Comparison of ENCODE assay signal across 16 cellular contexts in the genomic region with DNA sequence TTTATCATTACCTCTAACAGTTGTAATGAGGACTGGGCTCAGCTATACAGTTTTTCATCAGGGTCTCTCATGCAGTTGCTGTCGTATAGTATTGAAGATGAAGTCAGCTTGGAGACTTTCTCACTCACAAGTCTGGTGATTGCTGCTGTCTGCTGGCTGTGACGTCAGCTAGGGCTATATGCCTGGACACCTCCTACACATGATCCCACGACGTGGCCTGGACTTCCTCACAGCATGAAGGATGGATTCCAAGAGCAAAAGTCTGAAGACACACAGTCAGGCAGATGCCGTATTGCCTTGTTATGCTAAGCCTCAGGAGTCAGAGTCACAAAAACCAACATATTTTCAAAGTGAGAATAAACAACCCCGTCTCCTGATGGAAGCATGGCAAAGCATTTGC.
DNase-seq lines count a peak whose midpoint lies in the region; ATAC-seq, FAIRE-seq and TF ChIP-seq lines count a peak whose summit lies in the region.
"Had no signal": no experiment of that assay in that cellular context is flagged by ENCODE, and none has a peak within 500 bp of the region (broad histone marks: within the 10 kb centered on the region; RNA-seq: fewer than 3 reads in every experiment).

No MANE protein-coding gene starts in this region.

- DNase-seq in HepG2 (ENCODE audit: low spot score) (no peak), right lobe of liver (no peak), endodermal cell (no peak), islet precursor cell (peak; percentile 96), left cardiac atrium (no peak)
- no peak for DNase-seq in activated T-cell treated with anti-CD3 and anti-CD28 coated beads, Interleukin-2, amount 50 U/mL, for 72 hours
- DNase-seq: 8988T; CD4-positive, alpha-beta memory T cell; DMS79; HCEC 1CT; NCI-H1092 treated with DMSO at 0.1 percent for 48 hours; NCI-H2107; NCI-H226; NCI-H524 treated with DMSO at 0.1 percent for 48 hours had no signal

- H3K27me3 Mint-ChIP-seq in endodermal cell (ENCODE audit: insufficient read depth): no peaks in the 10 kb centered on the region
- no peaks in the 10 kb centered on the region for H3K27me3 Mint-ChIP-seq in activated T-cell treated with anti-CD3 and anti-CD28 coated beads, Interleukin-2, amount 50 U/mL, for 72 hours (ENCODE audit: low read depth)
- H3K27me3 Mint-ChIP-seq: CD4-positive, alpha-beta memory T cell had no signal

- TF ChIP-seq CTCF in HepG2 (CRISPR knock-in tag; IDR thresholded peaks at IDR 0.05) (no peak), right lobe of liver (IDR thresholded peaks at IDR 0.05) (no peak), endodermal cell (conservative IDR thresholded peaks at IDR 0.05) (no peak)

- H3K36me3 ChIP-seq in HepG2 (replicated peaks in 1 of 2; ENCODE audit: control insufficient read depth in 1 of 2, insufficient read depth in 2 of 2, low read length in 2 of 2) (no peaks in the 10 kb centered on the region), right lobe of liver (no peaks in the 10 kb centered on the region), endodermal cell (ENCODE audit: control insufficient read depth, insufficient read depth, low read length) (no peaks in the 10 kb centered on the region)

- H3K27me3 ChIP-seq in HepG2 (ENCODE audit: control insufficient read depth in 1 of 2, insufficient read depth in 2 of 2, low read length in 2 of 2): 0 out of 5 replicates have a peak, but pooled peaks cover 0 to 1% of the 10 kb centered on the region in 2 experiments
- H3K27me3 ChIP-seq in right lobe of liver: no peaks in the 10 kb centered on the region
- H3K27me3 ChIP-seq in endodermal cell (ENCODE audit: control insufficient read depth, insufficient read depth, low read length, poor library complexity, severe bottlenecking): no peaks in the 10 kb centered on the region

- POLR2A ChIA-PET in HepG2 (lab: Yijun Ruan, JAX): no interaction called here

- TF ChIP-seq POLR2A in HepG2 (IDR thresholded peaks at IDR 0.05; ENCODE audit: insufficient read depth in 1 of 2, low read depth in 2 of 2, low read length in 2 of 2): no peak
- TF ChIP-seq POLR2A in right lobe of liver (IDR thresholded peaks at IDR 0.05): no peak

- 3% methylated on average over 6 of the region's 6 CpGs for WGBS in HepG2 (ENCODE audit: low lambda C conversion rate)
- 85% methylated on average over 2 of the region's 6 CpGs for WGBS in right lobe of liver (ENCODE audit: insufficient coverage, low coverage, low lambda C conversion rate, missing lambda C conversion rate)
- WGBS in endodermal cell (ENCODE audit: insufficient coverage in 1 of 2, insufficient read length in 1 of 2), 2 experiments: 80 to 85% methylated on average over 5 to 6 of the region's 6 CpGs

- H3K9ac ChIP-seq in HepG2 (ENCODE audit: insufficient read depth, low read depth, low read length): no peak overlapping the region
- no peak overlapping the region for H3K9ac ChIP-seq in endodermal cell (ENCODE audit: extremely low read depth, low read length, poor library complexity, severe bottlenecking)

- H3K27ac ChIP-seq in HepG2 (ENCODE audit: extremely low read length, insufficient read depth, low read length): no peak overlapping the region
- H3K27ac ChIP-seq in right lobe of liver: no peak overlapping the region
- no peak overlapping the region for H3K27ac ChIP-seq in endodermal cell (ENCODE audit: low read depth, low read length)

- no peak overlapping the region for H3K4me3 Mint-ChIP-seq in endodermal cell
- no peak overlapping the region for H3K4me3 Mint-ChIP-seq in activated T-cell treated with anti-CD3 and anti-CD28 coated beads, Interleukin-2, amount 50 U/mL, for 72 hours
- H3K4me3 Mint-ChIP-seq: CD4-positive, alpha-beta memory T cell had no signal

- FAIRE-seq in HepG2 (lab: Jason Lieb, UNC): no peak

- peak overlapping the region; percentile 40 for H3K27ac Mint-ChIP-seq in endodermal cell
- no peak overlapping the region for H3K27ac Mint-ChIP-seq in activated T-cell treated with anti-CD3 and anti-CD28 coated beads, Interleukin-2, amount 50 U/mL, for 72 hours
- H3K27ac Mint-ChIP-seq: CD4-positive, alpha-beta memory T cell had no signal

- CTCF ChIA-PET in HepG2 (lab: Yijun Ruan, JAX; ENCODE audit: low intra/inter-chr PET ratio, low total read pairs): no interaction called here

- H3K79me2 ChIP-seq in HepG2 (ENCODE audit: insufficient read depth, low read length): no peaks in the 10 kb centered on the region

- H4K20me1 ChIP-seq in HepG2 (ENCODE audit: insufficient read depth, low read length): no peaks in the 10 kb centered on the region

- no peak for TF ChIP-seq RAD21 in HepG2 (CRISPR knock-in tag; IDR thresholded peaks at IDR 0.05)

- intact Hi-C loops in HepG2 (cut with micrococcal nuclease; ENCODE audit: unreplicated experiment) (loop anchor here (10.0 kb wide), 1 partner anchor 123 kb away; no protein-coding TSS in a partner anchor), right lobe of liver (cut with DNase I) (no loop called here), left cardiac atrium (cut with DNase I) (no loop called here)

- ATAC-seq in HepG2: no peak
- no peak for ATAC-seq in right lobe of liver
- ATAC-seq in activated T-cell treated with anti-CD3 and anti-CD28 coated beads, Interleukin-2, amount 50 U/mL, for 72 hours (replicated peaks in 1 of 2): no peak
- no peak for ATAC-seq in left cardiac atrium
- ATAC-seq in HG03469 (IDR thresholded peaks at IDR 0.05; ENCODE audit: unreplicated experiment): no peak
- ATAC-seq in GM19351 (IDR thresholded peaks at IDR 0.05; ENCODE audit: unreplicated experiment): no peak

- H3K4me3 ChIP-seq in HepG2 (replicated peaks in 1 of 3; ENCODE audit: insufficient read depth in 1 of 3, low read depth in 2 of 3, low read length in 3 of 3): no peak overlapping the region
- H3K4me3 ChIP-seq in right lobe of liver: no peak overlapping the region
- no peak overlapping the region for H3K4me3 ChIP-seq in endodermal cell (ENCODE audit: low read length)

- no peaks in the 10 kb centered on the region for H3K4me1 ChIP-seq in HepG2 (ENCODE audit: insufficient read depth, low read length)
- H3K4me1 ChIP-seq in right lobe of liver: peaks cover 0 to 21% (median 0%) of the 10 kb centered on the region in 4 donors
- H3K4me1 ChIP-seq in endodermal cell (ENCODE audit: control insufficient read depth, insufficient read depth, low read length): no peaks in the 10 kb centered on the region

- BruUV-seq in HepG2 (replicated peaks; lab: Mats Ljungman, UMichigan): no TSS peak

- H3K36me3 Mint-ChIP-seq in endodermal cell (ENCODE audit: low read depth): no peaks in the 10 kb centered on the region
- no peaks in the 10 kb centered on the region for H3K36me3 Mint-ChIP-seq in activated T-cell treated with anti-CD3 and anti-CD28 coated beads, Interleukin-2, amount 50 U/mL, for 72 hours (ENCODE audit: insufficient read depth in 2 of 2)
- H3K36me3 Mint-ChIP-seq: CD4-positive, alpha-beta memory T cell had no signal

- no peak for TF ChIP-seq EP300 in HepG2 (IDR thresholded peaks at IDR 0.05; ENCODE audit: low read depth in 2 of 2, low read length in 2 of 2)
- TF ChIP-seq EP300 in HepG2 (CRISPR knock-in tag; IDR thresholded peaks at IDR 0.05; ENCODE audit: borderline replicate concordance): no peak

- in situ Hi-C loops in HepG2 (cut with HindIII; ENCODE audit: extremely low pct_ligation_motif_present, low pct_unique_long_range_greater_than_20kb): no loop called here

- no peak overlapping the region for H3K4me2 ChIP-seq in HepG2 (ENCODE audit: low read depth, low read length)

- no peaks in the 10 kb centered on the region for H3K4me1 Mint-ChIP-seq in endodermal cell
- H3K4me1 Mint-ChIP-seq in activated T-cell treated with anti-CD3 and anti-CD28 coated beads, Interleukin-2, amount 50 U/mL, for 72 hours (ENCODE audit: low read depth): no peaks in the 10 kb centered on the region
- H3K4me1 Mint-ChIP-seq: CD4-positive, alpha-beta memory T cell had no signal

- H3K9me3 Mint-ChIP-seq in endodermal cell: no peaks in the 10 kb centered on the region
- H3K9me3 Mint-ChIP-seq in activated T-cell treated with anti-CD3 and anti-CD28 coated beads, Interleukin-2, amount 50 U/mL, for 72 hours: peaks cover 2 to 7% of the 10 kb centered on the region in 2 donors

- H3K9me3 ChIP-seq in HepG2 (ENCODE audit: low read length) (no peaks in the 10 kb centered on the region), right lobe of liver (no peaks in the 10 kb centered on the region), endodermal cell (ENCODE audit: control insufficient read depth, low read length) (no peaks in the 10 kb centered on the region)

- no peak overlapping the region for H2AFZ ChIP-seq in HepG2 (ENCODE audit: low read length)

TF ChIP-seq in HepG2, 621 proteins besides CTCF, POLR2A, EP300 and RAD21:
- TF ChIP-seq ZNF282 (IDR thresholded peaks at IDR 0.05; ENCODE audit: partially characterized antibody): no peak
- TF ChIP-seq CREB1 (IDR thresholded peaks at IDR 0.05): peak; percentile 90
- no peak for TF ChIP-seq CREB1 (CRISPR knock-in tag; IDR thresholded peaks at IDR 0.05)
